Comparison of ENCODE assay signal across 1 cellular context in genomic region chr19:14080887-14081796, GRCh38.
A peak's percentile ranks its signal among the peaks of the same experiment; 100 is the strongest.
TF ChIP-seq lines count a peak whose summit lies in the region.

No MANE protein-coding gene starts in this region.

TF ChIP-seq in HepG2, 621 proteins besides CTCF, POLR2A, EP300 and RAD21 (continued from another document):
- TF ChIP-seq FOXP4 (CRISPR knock-in tag; IDR thresholded peaks at IDR 0.05) = peak; percentile 48; the same call in 1 of the 2 replicates
- TF ChIP-seq ZNF331 (CRISPR knock-in tag; IDR thresholded peaks at IDR 0.05) = peak; percentile 37; the same call in 1 of the 2 replicates
- 0 out of 2 replicates have a peak, but pooled peaks have one; percentile 8 for TF ChIP-seq GTF3A (CRISPR knock-in tag; conservative IDR thresholded peaks at IDR 0.05)
- TF ChIP-seq ZSCAN29 (CRISPR knock-in tag; conservative IDR thresholded peaks at IDR 0.05) = no peak
- no peak for TF ChIP-seq RCOR2 (CRISPR knock-in tag; IDR thresholded peaks at IDR 0.05)
- TF ChIP-seq DDIT3 (CRISPR knock-in tag; IDR thresholded peaks at IDR 0.05) = peak; percentile 24; the same call in 1 of the 2 replicates
- no peak for TF ChIP-seq MEF2D (CRISPR knock-in tag; IDR thresholded peaks at IDR 0.05)
- peak; percentile 34; the same call in 1 of the 2 replicates for TF ChIP-seq ZNF276 (CRISPR knock-in tag; IDR thresholded peaks at IDR 0.05; ENCODE audit: low read depth)
- no peak; the same call in 1 of the 2 replicates for TF ChIP-seq PAXIP1 (CRISPR knock-in tag; conservative IDR thresholded peaks at IDR 0.05)
- TF ChIP-seq ZFP36 (IDR thresholded peaks at IDR 0.05; ENCODE audit: borderline replicate concordance, low read depth, low read length, partially characterized antibody) = no peak
- no peak for TF ChIP-seq ZNF609 (CRISPR knock-in tag; IDR thresholded peaks at IDR 0.05; ENCODE audit: borderline replicate concordance)
- TF ChIP-seq PRMT3 (CRISPR knock-in tag; IDR thresholded peaks at IDR 0.05; ENCODE audit: borderline replicate concordance, low read depth) = no peak
- TF ChIP-seq ZNF75D (CRISPR knock-in tag; IDR thresholded peaks at IDR 0.05; ENCODE audit: borderline replicate concordance) = no peak
- TF ChIP-seq PAX8 (CRISPR knock-in tag; IDR thresholded peaks at IDR 0.05; ENCODE audit: borderline replicate concordance) = no peak
- no peak for TF ChIP-seq ZNF496 (CRISPR knock-in tag; IDR thresholded peaks at IDR 0.05; ENCODE audit: insufficient replicate concordance)
- TF ChIP-seq GMEB1 (CRISPR knock-in tag; IDR thresholded peaks at IDR 0.05; ENCODE audit: borderline replicate concordance) = peak; percentile 83
- TF ChIP-seq MZF1 (CRISPR knock-in tag; IDR thresholded peaks at IDR 0.05; ENCODE audit: borderline replicate concordance) = no peak
- no peak for TF ChIP-seq ZBTB21 (CRISPR knock-in tag; IDR thresholded peaks at IDR 0.05)
- no peak for TF ChIP-seq HMGA1 (CRISPR knock-in tag; conservative IDR thresholded peaks at IDR 0.05)
- no peak for TF ChIP-seq RARA (CRISPR knock-in tag; IDR thresholded peaks at IDR 0.05)
- TF ChIP-seq ZNF329 (CRISPR knock-in tag; IDR thresholded peaks at IDR 0.05; ENCODE audit: low read depth) = no peak
- no peak for TF ChIP-seq SYNCRIP (IDR thresholded peaks at IDR 0.05; ENCODE audit: insufficient read depth, low read depth, low read length)
